ENCODE assay signal across 8 cellular contexts in the genomic region with DNA sequence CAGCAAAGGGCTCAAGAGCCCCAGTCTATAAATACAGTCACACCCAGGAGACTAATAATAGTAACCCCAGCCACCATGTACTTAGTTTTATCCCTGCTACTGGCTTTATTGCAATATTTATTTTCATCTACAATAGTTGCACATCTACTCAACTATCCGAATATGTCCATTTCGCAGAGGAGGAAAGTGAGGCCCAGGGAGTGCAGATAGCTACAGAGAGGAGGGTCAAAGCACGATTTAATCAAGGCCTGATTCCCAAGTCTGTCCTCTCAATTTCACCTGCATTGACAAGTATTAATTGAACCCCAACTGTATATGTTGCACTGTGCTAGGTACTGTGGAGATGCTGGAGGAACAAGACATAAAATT. TPM values are rescaled to one million over a fixed set of nuclear protein-coding genes. Genes with fewer than 3 reads are reported as not detected.
A peak's percentile ranks its signal among the peaks of the same experiment; 100 is the strongest.
DNase-seq lines count a peak whose midpoint lies in the region; ATAC-seq and TF ChIP-seq lines count a peak whose summit lies in the region.

No MANE protein-coding gene starts in this region.

- H3K36me3 Mint-ChIP-seq in dendritic cell treated with granulocyte-macrophage colony-stimulating factor and Interleukin-4, amounts not matched to agents 40 ng/mL and 50 ng/mL, for 4 days (ENCODE audit: low read depth): peaks cover 15% of the 10 kb centered on the region
- H3K36me3 Mint-ChIP-seq in nephron (ENCODE audit: low read depth): no peaks in the 10 kb centered on the region

- H3K4me1 Mint-ChIP-seq in dendritic cell treated with granulocyte-macrophage colony-stimulating factor and Interleukin-4, amounts not matched to agents 40 ng/mL and 50 ng/mL, for 4 days (ENCODE audit: low read depth): peaks cover 58% of the 10 kb centered on the region
- H3K4me1 Mint-ChIP-seq in nephron: peaks cover 19% of the 10 kb centered on the region

- H4K20me1 ChIP-seq in BLaER1: no peaks in the 10 kb centered on the region

- H3K4me1 ChIP-seq in BLaER1: peaks cover 52% of the 10 kb centered on the region

- H3K27ac Mint-ChIP-seq in dendritic cell treated with granulocyte-macrophage colony-stimulating factor and Interleukin-4, amounts not matched to agents 40 ng/mL and 50 ng/mL, for 4 days: peak overlapping the region; percentile 99
- peak overlapping the region; percentile 31 to 83 (median 73) for H3K27ac Mint-ChIP-seq in nephron

- H3K9ac ChIP-seq in BLaER1: peak overlapping the region; percentile 68

- H3K27ac ChIP-seq in BLaER1: peak overlapping the region; percentile 75

- H3K4me3 Mint-ChIP-seq in dendritic cell treated with granulocyte-macrophage colony-stimulating factor and Interleukin-4, amounts not matched to agents 40 ng/mL and 50 ng/mL, for 4 days: peak overlapping the region; percentile 83
- H3K4me3 Mint-ChIP-seq in nephron: peak overlapping the region; percentile 52 to 63 (median 57)

- H3K9me3 Mint-ChIP-seq in dendritic cell treated with granulocyte-macrophage colony-stimulating factor and Interleukin-4, amounts not matched to agents 40 ng/mL and 50 ng/mL, for 4 days: no peaks in the 10 kb centered on the region
- H3K9me3 Mint-ChIP-seq in nephron: peaks cover 8% of the 10 kb centered on the region

- intact Hi-C loops in dendritic cell treated with granulocyte-macrophage colony-stimulating factor and Interleukin-4, amounts not matched to agents 40 ng/mL and 50 ng/mL, for 4 days (cut with micrococcal nuclease): loop anchor here (5.0 kb wide), 1 partner anchor 45 kb away; a partner anchor contains a TSS
- intact Hi-C loops in posterior vena cava (cut with DNase I): loop anchor here in 1 of 2 donors (5.0 kb wide), 1 partner anchor 645 kb away; no protein-coding TSS in a partner anchor

- TF ChIP-seq CTCF in nephron (IDR thresholded peaks at IDR 0.05; ENCODE audit: unreplicated experiment in 3 of 3): no peak

- ATAC-seq in HG02870 (IDR thresholded peaks at IDR 0.05; ENCODE audit: unreplicated experiment) (no peak), GM21825 (IDR thresholded peaks at IDR 0.05; ENCODE audit: unreplicated experiment) (no peak), GM21367 (IDR thresholded peaks at IDR 0.05; ENCODE audit: unreplicated experiment) (no peak)

- H3K4me2 ChIP-seq in BLaER1: peak overlapping the region; percentile 76

- H3K27me3 Mint-ChIP-seq in dendritic cell treated with granulocyte-macrophage colony-stimulating factor and Interleukin-4, amounts not matched to agents 40 ng/mL and 50 ng/mL, for 4 days: no peaks in the 10 kb centered on the region
- H3K27me3 Mint-ChIP-seq in nephron (ENCODE audit: low read depth): peaks cover 23% of the 10 kb centered on the region

- H3K9me3 ChIP-seq in BLaER1: peaks cover 22% of the 10 kb centered on the region
- no peaks in the 10 kb centered on the region for H3K9me3 ChIP-seq in MG63

- H3K36me3 ChIP-seq in BLaER1 (no peaks in the 10 kb centered on the region), MG63 (peaks cover 3% of the 10 kb centered on the region; the same call in 1 of the 2 replicates)

- H3K4me3 ChIP-seq in BLaER1 (peak overlapping the region; percentile 58), MG63 (peak overlapping the region; percentile 37)

- H3K27me3 ChIP-seq in BLaER1: 0 out of 2 replicates have a peak, but pooled peaks cover 5% of the 10 kb centered on the region
- H3K27me3 ChIP-seq in MG63: no peaks in the 10 kb centered on the region

- DNase-seq in MG63 (no peak), posterior vena cava (ENCODE audit: low spot score) (no peak)

RNA-seq across cellular contexts. Expression of a gene that starts 4.0 kb away (rescaled TPM):
- total RNA-seq in MG63 (2014; rRNA removed; shearing (Covaris generic); ENCODE audit: low replicate concordance): 114 and 139 TPM in 2 replicates
- total RNA-seq in posterior vena cava: 100 to 1,000 TPM; 187 to 238 TPM

RNA-seq across cellular contexts. Expression of a gene that starts 5.2 kb away (rescaled TPM):
- 1.1 and 3.2 TPM in 2 replicates for total RNA-seq in MG63 (2014; rRNA removed; shearing (Covaris generic); ENCODE audit: low replicate concordance)
- 1 to 10 TPM; 1.3 to 2.8 TPM for total RNA-seq in posterior vena cava

RNA-seq across cellular contexts. Expression of a gene that starts 18.4 kb away (rescaled TPM):
- 1.2 and 8.3 TPM in 2 replicates for total RNA-seq in MG63 (2014; rRNA removed; shearing (Covaris generic); ENCODE audit: low replicate concordance)
- total RNA-seq in posterior vena cava: 1 to 10 TPM; 7.3 to 8.0 TPM

RNA-seq across cellular contexts. Expression of a gene that starts 32.3 kb away (rescaled TPM):
- total RNA-seq in MG63 (2014; rRNA removed; shearing (Covaris generic); ENCODE audit: low replicate concordance): 0.17 and 0.63 TPM in 2 replicates
- 1 to 10 TPM; 1.1 to 1.5 TPM for total RNA-seq in posterior vena cava

RNA-seq across cellular contexts. Expression of a gene that starts 44.2 kb away (rescaled TPM):
- 30.1 and 38.4 TPM in 2 replicates for total RNA-seq in MG63 (2014; rRNA removed; shearing (Covaris generic); ENCODE audit: low replicate concordance)
- total RNA-seq in posterior vena cava: 10 to 100 TPM; 12.9 to 15.9 TPM
